Comparison of ENCODE assay signal across 17 cellular contexts in the genomic region with DNA sequence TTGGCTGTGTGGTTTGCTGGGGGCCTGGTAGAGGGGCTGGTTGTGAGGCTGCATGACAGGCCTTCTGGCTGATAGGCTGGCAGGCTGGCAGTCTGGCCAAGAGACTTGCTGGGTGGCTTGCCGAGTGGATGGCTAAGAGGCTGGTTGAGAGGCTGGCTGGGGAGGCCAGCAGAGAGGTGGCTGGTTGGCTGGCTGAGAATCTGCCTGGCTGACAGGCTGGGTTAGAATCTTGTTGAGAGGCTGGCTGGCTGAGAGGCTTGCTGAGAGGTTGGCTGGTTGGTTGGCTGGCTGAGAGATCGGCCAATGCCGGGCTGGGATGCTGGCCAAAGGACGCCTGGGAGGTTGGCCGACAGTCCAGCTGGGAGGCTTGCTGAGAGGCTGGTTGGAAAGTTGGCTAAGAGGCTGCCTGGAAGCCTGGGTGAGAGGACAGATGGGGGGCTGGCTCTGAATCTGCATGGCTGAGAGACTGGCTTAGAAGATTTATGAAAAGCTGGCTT. TPM values are rescaled to one million over a fixed set of nuclear protein-coding genes. Genes with fewer than 3 reads are reported as not detected.
DNase-seq lines count a peak whose midpoint lies in the region; ATAC-seq, FAIRE-seq and TF ChIP-seq lines count a peak whose summit lies in the region.
"Had no signal": no experiment of that assay in that cellular context is flagged by ENCODE, and none has a peak within 500 bp of the region (broad histone marks: within the 10 kb centered on the region; RNA-seq: fewer than 3 reads in every experiment).

No MANE protein-coding gene starts in this region.

- H3K27ac ChIP-seq in esophagus squamous epithelium (peak overlapping the region; percentile 41 to 79 (median 61)), neuronal stem cell (replicated peaks; ENCODE audit: low read length) (no peak overlapping the region)
- H3K27ac ChIP-seq: spleen had no signal

- H2AK5ac ChIP-seq in neuronal stem cell (ENCODE audit: low read depth, low read length), result no peak overlapping the region

- no peak overlapping the region for H3K4me2 ChIP-seq in neuronal stem cell (ENCODE audit: insufficient read depth, low read length, poor library complexity, severe bottlenecking)

- TF ChIP-seq CTCF in esophagus squamous epithelium (IDR thresholded peaks at IDR 0.05), result no peak

- H2BK120ac ChIP-seq in neuronal stem cell (ENCODE audit: low read depth, low read length), result no peak overlapping the region

- H3K9ac ChIP-seq in neuronal stem cell (ENCODE audit: low read depth, low read length, poor library complexity), result no peak overlapping the region

- 40 to 93% methylated on average over 5 of the region's 5 CpGs for WGBS in esophagus squamous epithelium, 2 donors
- no CpG with 5 or more reads among the region's 5 CpGs for WGBS in neuronal stem cell (ENCODE audit: extremely low coverage in 2 of 2, insufficient read length in 2 of 2, insufficient replicate concordance in 1 of 2), 2 donors

- ATAC-seq in GM21360 (IDR thresholded peaks at IDR 0.05; ENCODE audit: unreplicated experiment) (no peak), GM19351 (IDR thresholded peaks at IDR 0.05; ENCODE audit: unreplicated experiment) (no peak)

- no peak overlapping the region for H3K4me3 ChIP-seq in esophagus squamous epithelium
- H3K4me3 ChIP-seq in neuronal stem cell (ENCODE audit: low read length in 2 of 2), result no peak overlapping the region
- H3K4me3 ChIP-seq: spleen had no signal

- DNase-seq in Ammon's horn (ENCODE audit: low spot score) (peak; percentile 23), NCI-H510A (lab: John Stamatoyannopoulos, UW) (peak; percentile 96), esophagus squamous epithelium (lab: John Stamatoyannopoulos, UW) (no peak), neuronal stem cell (ENCODE audit: low spot score) (no peak), HTR-8/SVneo (ENCODE audit: insufficient read length, low spot score) (no peak), RCC 7860 (ENCODE audit: low spot score) (no peak)
- DNase-seq: ACHN; activated CD4-positive, alpha-beta T cell treated with anti-CD3 and anti-CD28 coated beads, Interleukin-2, amount 50 U/mL, for 1 hour; activated effector memory CD4-positive, alpha-beta T cell treated with Interleukin-2 at 50 U/mL for 16 hours; naive B cell; NCI-H1417 treated with DMSO at 0.1 percent for 48 hours; spleen had no signal

- FAIRE-seq in HTR-8/SVneo (lab: Jason Lieb, UNC), result no peak
- FAIRE-seq in RCC 7860 (lab: Jason Lieb, UNC), result no peak
- FAIRE-seq: GM12891, H1 had no signal

- H3K9me3 ChIP-seq in esophagus squamous epithelium (no peaks in the 10 kb centered on the region), neuronal stem cell (replicated peaks in 1 of 2; ENCODE audit: control insufficient read depth in 2 of 2, insufficient read depth in 1 of 2, low read depth in 1 of 2, low read length in 2 of 2) (no peaks in the 10 kb centered on the region)
- H3K9me3 ChIP-seq: spleen had no signal

- H3K14ac ChIP-seq in neuronal stem cell (ENCODE audit: low read length), result no peak overlapping the region

- TF ChIP-seq POLR2A in esophagus squamous epithelium (IDR thresholded peaks at IDR 0.05), result no peak

- H3K23ac ChIP-seq in neuronal stem cell (ENCODE audit: low read depth, low read length, poor library complexity), result peak overlapping the region; percentile 19

- H4K8ac ChIP-seq in neuronal stem cell (ENCODE audit: low read depth, low read length), result no peak overlapping the region

- H2BK12ac ChIP-seq in neuronal stem cell (ENCODE audit: low read length), result no peak overlapping the region

- no peak overlapping the region for H4K91ac ChIP-seq in neuronal stem cell (ENCODE audit: low read depth, low read length, poor library complexity)

- H2BK15ac ChIP-seq in neuronal stem cell (ENCODE audit: low read length), result peak overlapping the region; percentile 51

- no peak overlapping the region for H2BK5ac ChIP-seq in neuronal stem cell (ENCODE audit: low read length)

- H3K4me1 ChIP-seq in esophagus squamous epithelium (no peaks in the 10 kb centered on the region), neuronal stem cell (ENCODE audit: control insufficient read depth in 2 of 2, insufficient read depth in 1 of 2, low read depth in 1 of 2, low read length in 2 of 2) (no peaks in the 10 kb centered on the region)
- H3K4me1 ChIP-seq: spleen had no signal

- intact Hi-C loops in esophagus squamous epithelium (cut with DNase I), result no loop called here

- H2AFZ ChIP-seq in neuronal stem cell (ENCODE audit: low read length), result no peak overlapping the region

- H3K18ac ChIP-seq in neuronal stem cell (ENCODE audit: low read length), result peak overlapping the region; percentile 60

- H3K27me3 ChIP-seq in esophagus squamous epithelium, result peaks cover 0 to 5% (median 0%) of the 10 kb centered on the region in 4 donors
- no peaks in the 10 kb centered on the region for H3K27me3 ChIP-seq in neuronal stem cell (ENCODE audit: control insufficient read depth in 3 of 3, insufficient read depth in 3 of 3, low read depth in 1 of 3, low read length in 3 of 3)

- H3K4ac ChIP-seq in neuronal stem cell (ENCODE audit: low read length), result no peak overlapping the region

- H3K79me1 ChIP-seq in neuronal stem cell (ENCODE audit: low read depth, low read length), result no peaks in the 10 kb centered on the region

- H3K36me3 ChIP-seq in esophagus squamous epithelium, result no peaks in the 10 kb centered on the region
- H3K36me3 ChIP-seq in neuronal stem cell (replicated peaks in 1 of 2; ENCODE audit: control insufficient read depth in 2 of 2, insufficient read depth in 2 of 2, low read length in 2 of 2), result no peaks in the 10 kb centered on the region
- H3K36me3 ChIP-seq: spleen had no signal

RNA-seq across cellular contexts. Expression of a gene that starts 35.9 kb away (rescaled TPM):
- not detected for total RNA-seq in esophagus squamous epithelium
- polyA plus RNA-seq in neuronal stem cell (2013, experiment 1 of 2), result not detected
- polyA plus RNA-seq in neuronal stem cell (2013, experiment 2 of 2), result not detected
- total RNA-seq: epithelial cell of proximal tubule, H1, spleen had no signal
- polyA plus RNA-seq: H1, spleen had no signal

Comparison
In these comparisons a context has a peak if more than half of its experiments do, and no peak if none do; other contexts are left out.
1. DNase-seq: peak in Ammon's horn (single experiment) and NCI-H510A (single experiment); none in esophagus squamous epithelium (single experiment), neuronal stem cell (single experiment), HTR-8/SVneo (single experiment) and RCC 7860 (single experiment).